ENCODE assay signal across 1 cellular context in the genomic region with DNA sequence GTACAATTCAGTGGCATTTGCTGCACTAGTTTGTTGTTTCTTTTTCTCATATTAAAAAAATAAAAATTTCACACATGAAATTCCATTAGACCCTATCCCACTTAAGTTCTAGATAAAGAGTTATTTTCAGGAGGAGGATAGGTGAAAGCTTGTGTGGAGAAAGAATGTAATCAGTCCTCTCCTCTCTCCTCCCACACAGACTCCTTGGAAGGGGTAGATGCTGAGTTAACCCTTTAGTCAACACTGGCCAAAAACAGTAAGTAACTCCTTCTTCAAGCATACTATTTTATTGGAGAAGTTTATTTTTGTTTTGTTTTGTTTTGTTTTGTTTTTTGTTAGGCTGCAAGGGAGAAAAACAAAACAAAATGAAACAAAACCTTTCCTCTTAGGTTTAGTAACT.
TF ChIP-seq lines count a peak whose summit lies in the region.

No MANE protein-coding gene starts in this region.

TF ChIP-seq in H1, 55 proteins besides CTCF, POLR2A, EP300 and RAD21:
- TF ChIP-seq EGR1 (IDR thresholded peaks at IDR 0.05; ENCODE audit: borderline replicate concordance, low read depth, low read length): peak; percentile 16; the same call in 1 of the 2 replicates
- no peak for TF ChIP-seq CREB1 (IDR thresholded peaks at IDR 0.05)
